ENCODE assay signal across 30 cellular contexts in genomic region chrX:47571896-47572295, GRCh38. TPM values are rescaled to one million over a fixed set of nuclear protein-coding genes. Genes with fewer than 3 reads are reported as not detected.
DNase-seq lines count a peak whose midpoint lies in the region; ATAC-seq and TF ChIP-seq lines count a peak whose summit lies in the region.
"Had no signal": no experiment of that assay in that cellular context is flagged by ENCODE, and none has a peak within 500 bp of the region (broad histone marks: within the 10 kb centered on the region; RNA-seq: fewer than 3 reads in every experiment).

No MANE protein-coding gene starts in this region.

- ATAC-seq in CD4-positive, alpha-beta T cell (ENCODE audit: poor library complexity): no peak
- ATAC-seq in WTC11: no peak
- ATAC-seq in stimulated activated naive B cell treated with anti-CD40 and anti-IgM and Interleukin-4, amounts not matched to agents 10 μg/mL and 1 μg/mL and 100 μg/mL, for 72 hours (replicated peaks): no peak

- intact Hi-C loops in CD4-positive, alpha-beta T cell (cut with DNase I, micrococcal nuclease): no loop called here

- no peak overlapping the region for H3K27ac ChIP-seq in CD4-positive, alpha-beta T cell (ENCODE audit: low read depth, low read length)
- H3K27ac ChIP-seq in endodermal cell (ENCODE audit: low read depth, low read length): no peak overlapping the region
- H3K27ac ChIP-seq: HL-60, PC-9, SK-N-MC had no signal

- peaks cover 18% of the 10 kb centered on the region for H3K36me3 ChIP-seq in endodermal cell (ENCODE audit: control insufficient read depth, insufficient read depth, low read length)

- no peak overlapping the region for H3K9ac ChIP-seq in endodermal cell (ENCODE audit: extremely low read depth, low read length, poor library complexity, severe bottlenecking)

- peak overlapping the region; percentile 34 for H3K4me3 Mint-ChIP-seq in CD4-positive, alpha-beta T cell
- no peak overlapping the region for H3K4me3 Mint-ChIP-seq in WTC11
- H3K4me3 Mint-ChIP-seq in endodermal cell: no peak overlapping the region
- no peak overlapping the region for H3K4me3 Mint-ChIP-seq in stimulated activated naive B cell treated with anti-CD40 and anti-IgM and Interleukin-4, amounts not matched to agents 10 μg/mL and 1 μg/mL and 100 μg/mL, for 72 hours
- H3K4me3 Mint-ChIP-seq: T-helper 1 cell treated with Interleukin-12 subunit alpha and Interleukin-12 subunit beta and Interleukin-4 antibody, amounts not matched to agents 30 μg/mL and 1 μg/mL, for 36 hours had no signal

- no peak overlapping the region for H3K4me3 ChIP-seq in endodermal cell (ENCODE audit: low read length)
- H3K4me3 ChIP-seq: PC-9, SK-N-MC had no signal

- H3K36me3 Mint-ChIP-seq in CD4-positive, alpha-beta T cell (ENCODE audit: low read depth): peaks cover 55% of the 10 kb centered on the region
- H3K36me3 Mint-ChIP-seq in WTC11: peaks cover 35% of the 10 kb centered on the region
- peaks cover 44% of the 10 kb centered on the region for H3K36me3 Mint-ChIP-seq in endodermal cell (ENCODE audit: low read depth)
- peaks cover 40 to 57% of the 10 kb centered on the region in 2 donors for H3K36me3 Mint-ChIP-seq in stimulated activated naive B cell treated with anti-CD40 and anti-IgM and Interleukin-4, amounts not matched to agents 10 μg/mL and 1 μg/mL and 100 μg/mL, for 72 hours

- peak overlapping the region; percentile 55 for H3K27ac Mint-ChIP-seq in CD4-positive, alpha-beta T cell
- H3K27ac Mint-ChIP-seq in WTC11 (peak overlapping the region; percentile 23; the same call in 1 of the 2 replicates), endodermal cell (peak overlapping the region; percentile 3)
- H3K27ac Mint-ChIP-seq in stimulated activated naive B cell treated with anti-CD40 and anti-IgM and Interleukin-4, amounts not matched to agents 10 μg/mL and 1 μg/mL and 100 μg/mL, for 72 hours: peak overlapping the region; percentile 11
- H3K27ac Mint-ChIP-seq: T-helper 1 cell treated with Interleukin-12 subunit alpha and Interleukin-12 subunit beta and Interleukin-4 antibody, amounts not matched to agents 30 μg/mL and 1 μg/mL, for 36 hours had no signal

- CTCF ChIA-PET in CD4-positive, alpha-beta T cell (lab: Charles Lee): no interaction called here
- CTCF ChIA-PET in WTC11 (lab: Charles Lee): no interaction called here

- H3K27me3 Mint-ChIP-seq in CD4-positive, alpha-beta T cell: peaks cover 5% of the 10 kb centered on the region
- no peaks in the 10 kb centered on the region for H3K27me3 Mint-ChIP-seq in WTC11 (ENCODE audit: low read depth)
- H3K27me3 Mint-ChIP-seq in endodermal cell (ENCODE audit: insufficient read depth): no peaks in the 10 kb centered on the region
- peaks cover 22 to 31% of the 10 kb centered on the region in 2 donors for H3K27me3 Mint-ChIP-seq in stimulated activated naive B cell treated with anti-CD40 and anti-IgM and Interleukin-4, amounts not matched to agents 10 μg/mL and 1 μg/mL and 100 μg/mL, for 72 hours
- H3K27me3 Mint-ChIP-seq: CD4-positive, alpha-beta memory T cell had no signal

- POLR2A ChIA-PET in CD4-positive, alpha-beta T cell (lab: Charles Lee): no interaction called here
- POLR2A ChIA-PET in WTC11 (lab: Charles Lee): no interaction called here

- in situ Hi-C loops in KBM-7 (cut with MboI; ENCODE audit: low pct_unique_long_range_greater_than_20kb, low sequenced_read_pairs): no loop called here

- TF ChIP-seq CTCF in CD4-positive, alpha-beta T cell (IDR thresholded peaks at IDR 0.05): no peak
- TF ChIP-seq CTCF in WTC11 (IDR thresholded peaks at IDR 0.05): no peak
- no peak for TF ChIP-seq CTCF in endodermal cell (conservative IDR thresholded peaks at IDR 0.05)

- H3K4me1 Mint-ChIP-seq in CD4-positive, alpha-beta T cell (ENCODE audit: low read depth): peaks cover 13% of the 10 kb centered on the region
- peaks cover 25% of the 10 kb centered on the region for H3K4me1 Mint-ChIP-seq in WTC11
- peaks cover 10% of the 10 kb centered on the region for H3K4me1 Mint-ChIP-seq in endodermal cell
- H3K4me1 Mint-ChIP-seq in stimulated activated naive B cell treated with anti-CD40 and anti-IgM and Interleukin-4, amounts not matched to agents 10 μg/mL and 1 μg/mL and 100 μg/mL, for 72 hours: peaks cover 9 to 25% of the 10 kb centered on the region in 2 donors

- H3K9me3 Mint-ChIP-seq in CD4-positive, alpha-beta T cell: no peaks in the 10 kb centered on the region
- H3K9me3 Mint-ChIP-seq in WTC11 (no peaks in the 10 kb centered on the region), endodermal cell (peaks cover 87% of the 10 kb centered on the region)
- no peaks in the 10 kb centered on the region for H3K9me3 Mint-ChIP-seq in stimulated activated naive B cell treated with anti-CD40 and anti-IgM and Interleukin-4, amounts not matched to agents 10 μg/mL and 1 μg/mL and 100 μg/mL, for 72 hours
- H3K9me3 Mint-ChIP-seq: CD4-positive, alpha-beta memory T cell; T-helper 1 cell treated with Interleukin-12 subunit alpha and Interleukin-12 subunit beta and Interleukin-4 antibody, amounts not matched to agents 30 μg/mL and 1 μg/mL, for 36 hours had no signal

- H3K27me3 ChIP-seq in CD4-positive, alpha-beta T cell (ENCODE audit: control insufficient read depth, insufficient read depth, low read length): no peaks in the 10 kb centered on the region
- no peaks in the 10 kb centered on the region for H3K27me3 ChIP-seq in endodermal cell (ENCODE audit: control insufficient read depth, insufficient read depth, low read length, poor library complexity, severe bottlenecking)
- H3K27me3 ChIP-seq: BE2C had no signal

- WGBS in endodermal cell (ENCODE audit: insufficient coverage in 1 of 2, insufficient read length in 1 of 2), 2 experiments: 96 to 100% methylated on average over 1 to 13 of the region's 13 CpGs

- no peak for DNase-seq in CD4-positive, alpha-beta T cell
- DNase-seq in WTC11 (ENCODE audit: low spot score) (no peak), endodermal cell (no peak), KBM-7 (no peak), NOMO-1 treated with dmso at 0.1 percent for 144 hours (lab: John Stamatoyannopoulos, UW; ENCODE audit: unreplicated experiment) (no peak)
- no peak for DNase-seq in stimulated activated naive B cell treated with anti-CD40 and anti-IgM and Interleukin-4, amounts not matched to agents 10 μg/mL and 1 μg/mL and 100 μg/mL, for 72 hours
- DNase-seq in NK-92 treated with Interleukin-12 subunit alpha and Interleukin-12 subunit beta, amount 100 ng/mL, for 24 hours (lab: John Stamatoyannopoulos, UW): no peak
- DNase-seq: ACHN; BE2C; Caco-2; CD4-positive, alpha-beta memory T cell; DMS79; EL; GDM1; Kasumi-1; NCI-H1092 treated with DMSO at 0.1 percent for 48 hours; NCI-H1436 treated with DMSO at 0.1 percent for 48 hours; NCI-H1930; NCI-H446; NCI-H524 treated with DMSO at 0.1 percent for 48 hours; NCI-H774; PC-9; RPMI8226; SIG-M5; SW 1271 had no signal

- no peaks in the 10 kb centered on the region for H3K4me1 ChIP-seq in endodermal cell (ENCODE audit: control insufficient read depth, insufficient read depth, low read length)
- H3K4me1 ChIP-seq: BE2C, Caco-2 had no signal

- no peaks in the 10 kb centered on the region for H3K9me3 ChIP-seq in CD4-positive, alpha-beta T cell (ENCODE audit: control insufficient read depth, low read length)
- H3K9me3 ChIP-seq in endodermal cell (ENCODE audit: control insufficient read depth, low read length): no peaks in the 10 kb centered on the region
- H3K9me3 ChIP-seq: BE2C, Caco-2 had no signal

TF ChIP-seq in WTC11, 78 proteins besides CTCF, POLR2A, EP300 and RAD21:
- TF ChIP-seq ERG (CRISPR knock-in tag; IDR thresholded peaks at IDR 0.05): no peak
- no peak for TF ChIP-seq ZNF232 (CRISPR knock-in tag; IDR thresholded peaks at IDR 0.05)
- TF ChIP-seq TP53 (CRISPR knock-in tag; IDR thresholded peaks at IDR 0.05): no peak
- no peak for TF ChIP-seq MXD4 (CRISPR knock-in tag; IDR thresholded peaks at IDR 0.05; ENCODE audit: borderline replicate concordance)
- TF ChIP-seq NR3C1 (CRISPR knock-in tag; conservative IDR thresholded peaks at IDR 0.05; ENCODE audit: low read depth): no peak
- no peak for TF ChIP-seq TEAD1 (CRISPR knock-in tag; IDR thresholded peaks at IDR 0.05)
- TF ChIP-seq ATF1 (CRISPR knock-in tag; IDR thresholded peaks at IDR 0.05): no peak

RNA-seq across cellular contexts. Expression of gene TIMP1, which starts 10.3 kb away (rescaled TPM):
- total RNA-seq in CD4-positive, alpha-beta T cell: 10 to 100 TPM; 35.6 to 38.5 TPM
- 35.4 to 50.8 TPM (median 50.1 TPM) in 3 replicates for total RNA-seq in WTC11 (2021)
- total RNA-seq in endodermal cell: 10 to 100 TPM; 63.5 to 74.8 TPM
- polyA plus RNA-seq in endodermal cell (2013, experiment 1 of 2): 64.2 TPM
- 63.0 TPM for polyA plus RNA-seq in endodermal cell (2013, experiment 2 of 2)

RNA-seq across cellular contexts. Expression of gene ARAF, which starts 10.9 kb away (rescaled TPM):
- total RNA-seq in CD4-positive, alpha-beta T cell: 100 to 1,000 TPM; 119 to 121 TPM
- total RNA-seq in WTC11 (2021) (52.5 to 55.8 TPM (median 55.1 TPM) in 3 replicates), endodermal cell (10 to 100 TPM; 47.7 to 48.7 TPM)
- 45.6 TPM for polyA plus RNA-seq in endodermal cell (2013, experiment 1 of 2)
- polyA plus RNA-seq in endodermal cell (2013, experiment 2 of 2): 36.8 TPM

RNA-seq across cellular contexts. Expression of gene SYN1, which starts 47.8 kb away (rescaled TPM):
- under 1 TPM; 0.27 to 0.87 TPM for total RNA-seq in CD4-positive, alpha-beta T cell
- 7.1 to 8.3 TPM (median 7.3 TPM) in 3 replicates for total RNA-seq in WTC11 (2021)
- 1 to 10 TPM; 4.9 to 5.3 TPM for total RNA-seq in endodermal cell
- 5.5 TPM for polyA plus RNA-seq in endodermal cell (2013, experiment 1 of 2)
- polyA plus RNA-seq in endodermal cell (2013, experiment 2 of 2): 4.5 TPM
- total RNA-seq: Caco-2, H4, PC-9 had no signal

RNA-seq across cellular contexts. Expression of gene CFP, which starts 57.8 kb away (rescaled TPM):
- 10 to 100 TPM; 18.3 to 18.6 TPM for total RNA-seq in CD4-positive, alpha-beta T cell
- 2.0 to 3.4 TPM (median 2.8 TPM) in 3 replicates for total RNA-seq in WTC11 (2021)
- total RNA-seq in endodermal cell: 1 to 10 TPM; 3.2 to 4.6 TPM
- 0.75 TPM for polyA plus RNA-seq in endodermal cell (2013, experiment 1 of 2)
- polyA plus RNA-seq in endodermal cell (2013, experiment 2 of 2): 0.58 TPM
- total RNA-seq: H4, M059J had no signal

Comparison
In these comparisons a context has a peak if more than half of its experiments do, and no peak if none do; other contexts are left out.
1. H3K27ac Mint-ChIP-seq: peak in every context shown above with its lines; median percentile 55 in CD4-positive, alpha-beta T cell; 23 in WTC11; 11 in stimulated activated naive B cell treated with anti-CD40 and anti-IgM and Interleukin-4, amounts not matched to agents 10 μg/mL and 1 μg/mL and 100 μg/mL, for 72 hours; 3 in endodermal cell.